11 cellular contexts compared by ENCODE assay signal in genomic region chr16:49701867-49702494, GRCh38.
A peak's percentile ranks its signal among the peaks of the same experiment; 100 is the strongest.
DNase-seq lines count a peak whose midpoint lies in the region; ATAC-seq and TF ChIP-seq lines count a peak whose summit lies in the region.
"Had no signal": no experiment of that assay in that cellular context is flagged by ENCODE, and none has a peak within 500 bp of the region (broad histone marks: within the 10 kb centered on the region; RNA-seq: fewer than 3 reads in every experiment).

No MANE protein-coding gene starts in this region.

- intact Hi-C loops in CD14-positive monocyte (cut with micrococcal nuclease), result no loop called here

- no peak for TF ChIP-seq CTCF in CD14-positive monocyte (IDR thresholded peaks at IDR 0.05)

- ATAC-seq in activated T-cell treated with anti-CD3 and anti-CD28 coated beads, Interleukin-2, amount 50 U/mL, for 72 hours (replicated peaks in 1 of 2), result no peak
- no peak for ATAC-seq in HG03565 (IDR thresholded peaks at IDR 0.05; ENCODE audit: unreplicated experiment)
- ATAC-seq: activated CD8-positive, alpha-beta T cell treated with anti-CD3 and anti-CD28 coated beads, Interleukin-2, amount 10 ng/mL, durations not matched to agents 7 days and 5 days had no signal

- no peaks in the 10 kb centered on the region for H3K9me3 Mint-ChIP-seq in activated T-cell treated with anti-CD3 and anti-CD28 coated beads, Interleukin-2, amount 50 U/mL, for 72 hours
- no peaks in the 10 kb centered on the region for H3K9me3 Mint-ChIP-seq in CD14-positive monocyte

- no peak overlapping the region for H3K27ac Mint-ChIP-seq in activated T-cell treated with anti-CD3 and anti-CD28 coated beads, Interleukin-2, amount 50 U/mL, for 72 hours
- H3K27ac Mint-ChIP-seq in CD14-positive monocyte, result no peak overlapping the region
- H3K27ac Mint-ChIP-seq: activated CD8-positive, alpha-beta T cell treated with anti-CD3 and anti-CD28 coated beads, Interleukin-2, amount 10 ng/mL, durations not matched to agents 7 days and 5 days had no signal

- H3K4me1 Mint-ChIP-seq in activated T-cell treated with anti-CD3 and anti-CD28 coated beads, Interleukin-2, amount 50 U/mL, for 72 hours (ENCODE audit: low read depth), result no peaks in the 10 kb centered on the region
- H3K4me1 Mint-ChIP-seq in CD14-positive monocyte, result no peaks in the 10 kb centered on the region

- peaks cover 16% of the 10 kb centered on the region for H3K27me3 Mint-ChIP-seq in activated T-cell treated with anti-CD3 and anti-CD28 coated beads, Interleukin-2, amount 50 U/mL, for 72 hours (ENCODE audit: low read depth)
- H3K27me3 Mint-ChIP-seq in CD14-positive monocyte (ENCODE audit: low read depth in 3 of 3), result peaks cover 27 to 40% (median 33%) of the 10 kb centered on the region in 3 donors

- H3K36me3 Mint-ChIP-seq in activated T-cell treated with anti-CD3 and anti-CD28 coated beads, Interleukin-2, amount 50 U/mL, for 72 hours (ENCODE audit: insufficient read depth in 2 of 2), result no peaks in the 10 kb centered on the region
- H3K36me3 Mint-ChIP-seq in CD14-positive monocyte, result no peaks in the 10 kb centered on the region

- no peak overlapping the region for H3K4me3 Mint-ChIP-seq in activated T-cell treated with anti-CD3 and anti-CD28 coated beads, Interleukin-2, amount 50 U/mL, for 72 hours
- no peak overlapping the region for H3K4me3 Mint-ChIP-seq in CD14-positive monocyte
- H3K4me3 Mint-ChIP-seq: activated CD8-positive, alpha-beta T cell treated with anti-CD3 and anti-CD28 coated beads, Interleukin-2, amount 10 ng/mL, durations not matched to agents 7 days and 5 days had no signal

- DNase-seq in NCI-H146 (lab: John Stamatoyannopoulos, UW), result peak; percentile 97
- peak; percentile 20 to 42 for DNase-seq in cerebellar nuclear complex (lab: John Stamatoyannopoulos, UW)
- DNase-seq in kidney glomerular epithelial cell (lab: John Stamatoyannopoulos, UW), result peak; percentile 43
- peak; percentile 16 for DNase-seq in stromal cell of bone marrow (ENCODE audit: low read depth)
- no peak for DNase-seq in COLO668 (lab: John Stamatoyannopoulos, UW; ENCODE audit: unreplicated experiment)
- DNase-seq in activated T-cell treated with anti-CD3 and anti-CD28 coated beads, Interleukin-2, amount 50 U/mL, for 72 hours, result no peak
- no peak for DNase-seq in CD14-positive monocyte (ENCODE audit: low spot score)
- DNase-seq: activated CD8-positive, alpha-beta T cell treated with anti-CD3 and anti-CD28 coated beads, Interleukin-2, amount 10 ng/mL, durations not matched to agents 7 days and 5 days; NCI-H510A; stimulated activated CD4-positive, alpha-beta T cell treated with anti-CD3 and anti-CD28 coated beads, Interleukin-4, amount 100 ng/mL, for 24 hours had no signal

Comparison
In these comparisons a context has a peak if more than half of its experiments do, and no peak if none do; other contexts are left out.
1. DNase-seq: peak in NCI-H146 (single experiment), cerebellar nuclear complex (2 of 2), kidney glomerular epithelial cell (single experiment) and stromal cell of bone marrow (single experiment); none in COLO668 (single experiment), activated T-cell treated with anti-CD3 and anti-CD28 coated beads, Interleukin-2, amount 50 U/mL, for 72 hours (0 of 2) and CD14-positive monocyte (single experiment).